1 cellular context compared by ENCODE assay signal in the genomic region with DNA sequence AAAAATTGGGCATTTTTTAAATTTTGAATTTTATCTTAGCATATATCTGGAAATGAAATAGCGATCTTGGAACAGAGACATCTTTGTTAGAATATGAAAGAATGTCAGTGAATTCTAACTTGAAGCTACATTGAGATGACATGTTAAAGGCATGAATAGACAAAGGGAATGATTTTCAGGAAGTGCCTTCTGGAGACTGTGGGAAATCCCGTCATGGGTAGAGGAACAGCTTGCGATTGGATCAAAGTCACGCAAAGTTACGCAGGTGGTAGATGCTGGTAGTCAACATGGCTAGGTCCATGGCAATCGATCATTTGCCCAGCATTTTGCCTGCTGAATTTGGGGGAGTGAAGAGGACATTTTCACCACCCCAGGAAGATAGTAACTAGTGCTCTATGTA.
TF ChIP-seq lines count a peak whose summit lies in the region.

No MANE protein-coding gene starts in this region.

TF ChIP-seq in GM12878, 131 proteins besides CTCF, POLR2A, EP300 and RAD21:
- TF ChIP-seq, protein P1, sequence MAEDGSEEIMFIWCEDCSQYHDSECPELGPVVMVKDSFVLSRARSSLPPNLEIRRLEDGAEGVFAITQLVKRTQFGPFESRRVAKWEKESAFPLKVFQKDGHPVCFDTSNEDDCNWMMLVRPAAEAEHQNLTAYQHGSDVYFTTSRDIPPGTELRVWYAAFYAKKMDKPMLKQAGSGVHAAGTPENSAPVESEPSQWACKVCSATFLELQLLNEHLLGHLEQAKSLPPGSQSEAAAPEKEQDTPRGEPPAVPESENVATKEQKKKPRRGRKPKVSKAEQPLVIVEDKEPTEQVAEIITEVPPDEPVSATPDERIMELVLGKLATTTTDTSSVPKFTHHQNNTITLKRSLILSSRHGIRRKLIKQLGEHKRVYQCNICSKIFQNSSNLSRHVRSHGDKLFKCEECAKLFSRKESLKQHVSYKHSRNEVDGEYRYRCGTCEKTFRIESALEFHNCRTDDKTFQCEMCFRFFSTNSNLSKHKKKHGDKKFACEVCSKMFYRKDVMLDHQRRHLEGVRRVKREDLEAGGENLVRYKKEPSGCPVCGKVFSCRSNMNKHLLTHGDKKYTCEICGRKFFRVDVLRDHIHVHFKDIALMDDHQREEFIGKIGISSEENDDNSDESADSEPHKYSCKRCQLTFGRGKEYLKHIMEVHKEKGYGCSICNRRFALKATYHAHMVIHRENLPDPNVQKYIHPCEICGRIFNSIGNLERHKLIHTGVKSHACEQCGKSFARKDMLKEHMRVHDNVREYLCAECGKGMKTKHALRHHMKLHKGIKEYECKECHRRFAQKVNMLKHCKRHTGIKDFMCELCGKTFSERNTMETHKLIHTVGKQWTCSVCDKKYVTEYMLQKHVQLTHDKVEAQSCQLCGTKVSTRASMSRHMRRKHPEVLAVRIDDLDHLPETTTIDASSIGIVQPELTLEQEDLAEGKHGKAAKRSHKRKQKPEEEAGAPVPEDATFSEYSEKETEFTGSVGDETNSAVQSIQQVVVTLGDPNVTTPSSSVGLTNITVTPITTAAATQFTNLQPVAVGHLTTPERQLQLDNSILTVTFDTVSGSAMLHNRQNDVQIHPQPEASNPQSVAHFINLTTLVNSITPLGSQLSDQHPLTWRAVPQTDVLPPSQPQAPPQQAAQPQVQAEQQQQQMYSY (CRISPR knock-in tag; IDR thresholded peaks at IDR 0.05), result no peak
- no peak for TF ChIP-seq NR2F1 (conservative IDR thresholded peaks at IDR 0.05)
- TF ChIP-seq HDAC2 (IDR thresholded peaks at IDR 0.05), result no peak
- TF ChIP-seq, protein P2, sequence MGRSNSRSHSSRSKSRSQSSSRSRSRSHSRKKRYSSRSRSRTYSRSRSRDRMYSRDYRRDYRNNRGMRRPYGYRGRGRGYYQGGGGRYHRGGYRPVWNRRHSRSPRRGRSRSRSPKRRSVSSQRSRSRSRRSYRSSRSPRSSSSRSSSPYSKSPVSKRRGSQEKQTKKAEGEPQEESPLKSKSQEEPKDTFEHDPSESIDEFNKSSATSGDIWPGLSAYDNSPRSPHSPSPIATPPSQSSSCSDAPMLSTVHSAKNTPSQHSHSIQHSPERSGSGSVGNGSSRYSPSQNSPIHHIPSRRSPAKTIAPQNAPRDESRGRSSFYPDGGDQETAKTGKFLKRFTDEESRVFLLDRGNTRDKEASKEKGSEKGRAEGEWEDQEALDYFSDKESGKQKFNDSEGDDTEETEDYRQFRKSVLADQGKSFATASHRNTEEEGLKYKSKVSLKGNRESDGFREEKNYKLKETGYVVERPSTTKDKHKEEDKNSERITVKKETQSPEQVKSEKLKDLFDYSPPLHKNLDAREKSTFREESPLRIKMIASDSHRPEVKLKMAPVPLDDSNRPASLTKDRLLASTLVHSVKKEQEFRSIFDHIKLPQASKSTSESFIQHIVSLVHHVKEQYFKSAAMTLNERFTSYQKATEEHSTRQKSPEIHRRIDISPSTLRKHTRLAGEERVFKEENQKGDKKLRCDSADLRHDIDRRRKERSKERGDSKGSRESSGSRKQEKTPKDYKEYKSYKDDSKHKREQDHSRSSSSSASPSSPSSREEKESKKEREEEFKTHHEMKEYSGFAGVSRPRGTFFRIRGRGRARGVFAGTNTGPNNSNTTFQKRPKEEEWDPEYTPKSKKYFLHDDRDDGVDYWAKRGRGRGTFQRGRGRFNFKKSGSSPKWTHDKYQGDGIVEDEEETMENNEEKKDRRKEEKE (IDR thresholded peaks at IDR 0.05), result no peak
- TF ChIP-seq, protein P3, sequence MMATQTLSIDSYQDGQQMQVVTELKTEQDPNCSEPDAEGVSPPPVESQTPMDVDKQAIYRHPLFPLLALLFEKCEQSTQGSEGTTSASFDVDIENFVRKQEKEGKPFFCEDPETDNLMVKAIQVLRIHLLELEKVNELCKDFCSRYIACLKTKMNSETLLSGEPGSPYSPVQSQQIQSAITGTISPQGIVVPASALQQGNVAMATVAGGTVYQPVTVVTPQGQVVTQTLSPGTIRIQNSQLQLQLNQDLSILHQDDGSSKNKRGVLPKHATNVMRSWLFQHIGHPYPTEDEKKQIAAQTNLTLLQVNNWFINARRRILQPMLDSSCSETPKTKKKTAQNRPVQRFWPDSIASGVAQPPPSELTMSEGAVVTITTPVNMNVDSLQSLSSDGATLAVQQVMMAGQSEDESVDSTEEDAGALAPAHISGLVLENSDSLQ (IDR thresholded peaks at IDR 0.05), result no peak
- peak; percentile 17; the same call in 1 of the 2 replicates for TF ChIP-seq SPI1 (IDR thresholded peaks at IDR 0.05; ENCODE audit: borderline replicate concordance, insufficient read depth, low read depth, low read length)
